ENCODE assay signal across 8 cellular contexts in genomic region chr7:135661311-135662122, GRCh38. TPM values are rescaled to one million over a fixed set of nuclear protein-coding genes. Genes with fewer than 3 reads are reported as not detected.
A peak's percentile ranks its signal among the peaks of the same experiment; 100 is the strongest.
DNase-seq lines count a peak whose midpoint lies in the region; ATAC-seq and TF ChIP-seq lines count a peak whose summit lies in the region.

No MANE protein-coding gene starts in this region.

- no peak for TF ChIP-seq CTCF in body of pancreas (IDR thresholded peaks at IDR 0.05)
- no peak for TF ChIP-seq CTCF in lower leg skin (IDR thresholded peaks at IDR 0.05)
- no peak for TF ChIP-seq CTCF in upper lobe of left lung (IDR thresholded peaks at IDR 0.05)

- ATAC-seq in body of pancreas: peak; percentile 59
- ATAC-seq in upper lobe of left lung (ENCODE audit: low FRiP score in 2 of 2): peak; percentile 1 to 58
- no peak for ATAC-seq in HG03342 (IDR thresholded peaks at IDR 0.05; ENCODE audit: unreplicated experiment)

- peak overlapping the region; percentile 51 to 98 for H3K4me3 ChIP-seq in body of pancreas
- H3K4me3 ChIP-seq in lower leg skin (ENCODE audit: low read depth, poor library complexity, severe bottlenecking): peak overlapping the region; percentile 23
- peak overlapping the region; percentile 26 to 93 (median 82) for H3K4me3 ChIP-seq in upper lobe of left lung

- H3K27ac ChIP-seq in body of pancreas (peak overlapping the region; percentile 69 to 90 (median 86)), upper lobe of left lung (peak overlapping the region; percentile 87 to 93 (median 90))

- TF ChIP-seq EP300 in upper lobe of left lung (IDR thresholded peaks at IDR 0.05): no peak

- H3K36me3 Mint-ChIP-seq in activated naive CD4-positive, alpha-beta T cell treated with anti-CD3 and anti-CD28 coated beads, Interleukin-2, amount 50 U/mL, for 24 hours: peaks cover 3% of the 10 kb centered on the region

- H3K27me3 Mint-ChIP-seq in activated naive CD4-positive, alpha-beta T cell treated with anti-CD3 and anti-CD28 coated beads, Interleukin-2, amount 50 U/mL, for 24 hours: no peaks in the 10 kb centered on the region

- TF ChIP-seq POLR2A in body of pancreas (IDR thresholded peaks at IDR 0.05): no peak
- TF ChIP-seq POLR2A in lower leg skin (IDR thresholded peaks at IDR 0.05): no peak
- no peak for TF ChIP-seq POLR2A in upper lobe of left lung (IDR thresholded peaks at IDR 0.05)

- intact Hi-C loops in body of pancreas (cut with DNase I): no loop called here
- intact Hi-C loops in lower leg skin (cut with DNase I; ENCODE audit: low total_unique reads): no loop called here

- H3K27ac Mint-ChIP-seq in activated naive CD4-positive, alpha-beta T cell treated with anti-CD3 and anti-CD28 coated beads, Interleukin-2, amount 50 U/mL, for 24 hours: peak overlapping the region; percentile 92

- peak overlapping the region; percentile 99 for H3K4me3 Mint-ChIP-seq in activated naive CD4-positive, alpha-beta T cell treated with anti-CD3 and anti-CD28 coated beads, Interleukin-2, amount 50 U/mL, for 24 hours

- H3K27me3 ChIP-seq in body of pancreas (no peaks in the 10 kb centered on the region), upper lobe of left lung (no peaks in the 10 kb centered on the region)

- H3K36me3 ChIP-seq in body of pancreas (replicated peaks in 1 of 2; ENCODE audit: insufficient read depth in 1 of 2, low read depth in 2 of 2): no peaks in the 10 kb centered on the region
- H3K36me3 ChIP-seq in upper lobe of left lung: peaks cover 0 to 3% (median 0%) of the 10 kb centered on the region in 4 donors

- H3K4me1 Mint-ChIP-seq in activated naive CD4-positive, alpha-beta T cell treated with anti-CD3 and anti-CD28 coated beads, Interleukin-2, amount 50 U/mL, for 24 hours: peaks cover 35% of the 10 kb centered on the region

- H3K9me3 Mint-ChIP-seq in activated naive CD4-positive, alpha-beta T cell treated with anti-CD3 and anti-CD28 coated beads, Interleukin-2, amount 50 U/mL, for 24 hours: no peaks in the 10 kb centered on the region

- DNase-seq in activated naive CD4-positive, alpha-beta T cell treated with anti-CD3 and anti-CD28 coated beads, Interleukin-2, amount 50 U/mL, for 16 hours: no peak
- DNase-seq in NCI-H146 treated with DMSO at 0.1 percent for 48 hours (lab: John Stamatoyannopoulos, UW; ENCODE audit: unreplicated experiment) (peak; percentile 73), body of pancreas (peak in 3 of 4 donors; percentile 49 to 57 (median 52)), lower leg skin (ENCODE audit: low spot score in 2 of 2) (no peak), upper lobe of left lung (peak; percentile 23 to 43), AML-193 (lab: John Stamatoyannopoulos, UW) (no peak)

- no peaks in the 10 kb centered on the region for H3K9me3 ChIP-seq in body of pancreas
- no peaks in the 10 kb centered on the region for H3K9me3 ChIP-seq in upper lobe of left lung

- 32 to 42% methylated on average over 14 of the region's 14 CpGs for WGBS in body of pancreas, 2 donors
- 58 to 62% methylated on average over 14 of the region's 14 CpGs for WGBS in lower leg skin, 2 donors
- WGBS in upper lobe of left lung, 2 donors: 68 to 77% methylated on average over 14 of the region's 14 CpGs

- H3K4me1 ChIP-seq in body of pancreas (peaks cover 20% of the 10 kb centered on the region), upper lobe of left lung (peaks cover 20 to 43% (median 23%) of the 10 kb centered on the region in 4 donors)

RNA-seq across cellular contexts. Expression of gene STMP1, which starts 0.8 kb away (rescaled TPM):
- total RNA-seq in body of pancreas (10 to 100 TPM; 10.5 to 15.6 TPM), lower leg skin (10 to 100 TPM; 15.7 to 18.7 (median 16.5) TPM), upper lobe of left lung (10 to 100 TPM in 5 of 6 donors, 1 to 10 TPM in 1; 7.5 to 23.8 (median 20.4) TPM)

Comparison
In these comparisons a context has a peak if more than half of its experiments do, and no peak if none do; other contexts are left out.
1. DNase-seq: peak in NCI-H146 treated with DMSO at 0.1 percent for 48 hours (single experiment), body of pancreas (3 of 4) and upper lobe of left lung (2 of 2); none in activated naive CD4-positive, alpha-beta T cell treated with anti-CD3 and anti-CD28 coated beads, Interleukin-2, amount 50 U/mL, for 16 hours (single experiment), lower leg skin (0 of 2) and AML-193 (0 of 2).
2. H3K4me3 ChIP-seq: peak in every context shown above with its lines; median percentile 82 in upper lobe of left lung; 74 in body of pancreas; 23 in lower leg skin.